In genomic region chr4:152780267-152780811, GRCh38 we compare ENCODE assay signal across 8 cellular contexts. TPM values are rescaled to one million over a fixed set of nuclear protein-coding genes. Genes with fewer than 3 reads are reported as not detected.
A peak's percentile ranks its signal among the peaks of the same experiment; 100 is the strongest.
DNase-seq lines count a peak whose midpoint lies in the region; ATAC-seq and TF ChIP-seq lines count a peak whose summit lies in the region.

No MANE protein-coding gene starts in this region.

- DNase-seq in Calu3 (no peak), fibroblast of gingiva (ENCODE audit: low read depth) (peak; percentile 30), RPMI8226 (no peak)

- H3K27me3 ChIP-seq in SU-DHL-6 (ENCODE audit: low read length): no peaks in the 10 kb centered on the region
- H3K27me3 ChIP-seq in neural cell (ENCODE audit: insufficient read depth, low read depth, low read length): no peaks in the 10 kb centered on the region

- H3K36me3 Mint-ChIP-seq in Calu3 (ENCODE audit: insufficient read depth, unreplicated experiment): peaks cover 32% of the 10 kb centered on the region

- no peaks in the 10 kb centered on the region for H4K20me1 ChIP-seq in SU-DHL-6 (ENCODE audit: low read depth, low read length)
- H4K20me1 ChIP-seq in neural cell (ENCODE audit: insufficient read depth): no peaks in the 10 kb centered on the region

- no peak for TF ChIP-seq EP300 in neural cell (conservative IDR thresholded peaks at IDR 0.05; ENCODE audit: poor library complexity, severe bottlenecking)

- H3K9ac ChIP-seq in SU-DHL-6 (ENCODE audit: low read length) (peak overlapping the region; percentile 73), neural cell (ENCODE audit: low read length) (peak overlapping the region; percentile 90)

- TF ChIP-seq CTCF in Calu3 (IDR thresholded peaks at IDR 0.05; ENCODE audit: unreplicated experiment) (no peak), SU-DHL-6 (IDR thresholded peaks at IDR 0.05; ENCODE audit: insufficient read depth, low read length, poor library complexity, severe bottlenecking) (no peak), neural cell (IDR thresholded peaks at IDR 0.05; ENCODE audit: poor library complexity, severe bottlenecking) (no peak)

- H3K4me2 ChIP-seq in SU-DHL-6 (ENCODE audit: low read depth, low read length, poor library complexity, severe bottlenecking): peak overlapping the region; percentile 72
- H3K4me2 ChIP-seq in neural cell (ENCODE audit: low read length): peak overlapping the region; percentile 83

- H3K9me3 ChIP-seq in SU-DHL-6 (ENCODE audit: insufficient read depth, low read length) (no peaks in the 10 kb centered on the region), neural cell (ENCODE audit: low read length) (no peaks in the 10 kb centered on the region)

- H3K4me3 Mint-ChIP-seq in Calu3 (ENCODE audit: low read depth, unreplicated experiment): peak overlapping the region; percentile 97

- no peaks in the 10 kb centered on the region for H3K27me3 Mint-ChIP-seq in Calu3 (ENCODE audit: unreplicated experiment)

- H2AFZ ChIP-seq in SU-DHL-6 (ENCODE audit: low read depth, low read length, severe bottlenecking) (peak overlapping the region; percentile 95), neural cell (ENCODE audit: low read depth, low read length) (peak overlapping the region; percentile 78)

- no peaks in the 10 kb centered on the region for H3K9me3 Mint-ChIP-seq in Calu3 (ENCODE audit: low read depth, unreplicated experiment)

- TF ChIP-seq RAD21 in neural cell (conservative IDR thresholded peaks at IDR 0.05): no peak

- CTCF ChIA-PET in Calu3 (lab: Charles Lee): no interaction called here

- peak; percentile 17 for ATAC-seq in HG02678 (IDR thresholded peaks at IDR 0.05; ENCODE audit: unreplicated experiment)
- no peak for ATAC-seq in GM19452 (IDR thresholded peaks at IDR 0.05; ENCODE audit: unreplicated experiment)
- no peak for ATAC-seq in HG03378 (IDR thresholded peaks at IDR 0.05; ENCODE audit: unreplicated experiment)

- H3F3A ChIP-seq in SU-DHL-6 (ENCODE audit: insufficient read depth) (peaks cover 4% of the 10 kb centered on the region; the same call in 1 of the 2 replicates), neural cell (ENCODE audit: insufficient read depth, low read length, poor library complexity, severe bottlenecking) (no peaks in the 10 kb centered on the region)

- H3K27ac ChIP-seq in SU-DHL-6 (ENCODE audit: low read depth, low read length) (no peak overlapping the region), neural cell (ENCODE audit: low read length) (peak overlapping the region; percentile 89)

- H3K27ac Mint-ChIP-seq in Calu3 (ENCODE audit: unreplicated experiment): peak overlapping the region; percentile 83

- H3K4me1 Mint-ChIP-seq in Calu3 (ENCODE audit: low read depth, unreplicated experiment): peaks cover 32% of the 10 kb centered on the region

- peaks cover 26% of the 10 kb centered on the region; the same call in 1 of the 2 replicates for H3K79me2 ChIP-seq in SU-DHL-6 (ENCODE audit: insufficient read depth, low read length)
- H3K79me2 ChIP-seq in neural cell (replicated peaks; ENCODE audit: insufficient read depth, low read length): peaks cover 94% of the 10 kb centered on the region

- no peaks in the 10 kb centered on the region for H3K9me2 ChIP-seq in SU-DHL-6 (replicated peaks; ENCODE audit: insufficient read depth, low read length)
- no peaks in the 10 kb centered on the region for H3K9me2 ChIP-seq in neural cell (ENCODE audit: insufficient read depth, low read length)

- no peaks in the 10 kb centered on the region for H3K36me3 ChIP-seq in SU-DHL-6 (ENCODE audit: low read length)
- H3K36me3 ChIP-seq in neural cell (ENCODE audit: insufficient read depth, low read length): no peaks in the 10 kb centered on the region

- H3K4me3 ChIP-seq in SU-DHL-6 (ENCODE audit: insufficient read depth, low read length, poor library complexity, severe bottlenecking) (peak overlapping the region; percentile 85), neural cell (ENCODE audit: low read length) (peak overlapping the region; percentile 84)

- TSS peak; percentile 51 for BruUV-seq in Calu3 (replicated peaks; lab: Mats Ljungman, UMichigan)

- intact Hi-C loops in Calu3 (cut with micrococcal nuclease; ENCODE audit: unreplicated experiment): loop anchor here (10.0 kb wide), 1 partner anchor 154 kb away; the partner anchor contains the start of gene FHDC1

TF ChIP-seq in neural cell, 6 proteins besides CTCF, POLR2A, EP300 and RAD21:
- TF ChIP-seq SMC3 (conservative IDR thresholded peaks at IDR 0.05; ENCODE audit: poor library complexity) (no peak), REST (IDR thresholded peaks at IDR 0.05; ENCODE audit: borderline replicate concordance) (no peak), TAF1 (IDR thresholded peaks at IDR 0.05; ENCODE audit: low read depth) (no peak), POLR2AphosphoS5 (IDR thresholded peaks at IDR 0.05) (no peak), EZH2 (IDR thresholded peaks at IDR 0.05; ENCODE audit: borderline replicate concordance, insufficient read depth, low read length, poor library complexity, severe bottlenecking) (no peak), MXI1 (conservative IDR thresholded peaks at IDR 0.05; ENCODE audit: poor library complexity, severe bottlenecking) (no peak)

RNA-seq across cellular contexts. Expression of gene ARFIP1, which starts 0.6 kb away (rescaled TPM):
- 35.5 and 38.1 TPM in 2 replicates for total RNA-seq in Calu3 (2022)
- 30.3 and 35.1 TPM in 2 replicates for polyA plus RNA-seq in neural cell
- polyA minus RNA-seq in neural cell: 63.7 and 65.7 TPM in 2 replicates

RNA-seq across cellular contexts. Expression of gene TIGD4, which starts 0.8 kb away (rescaled TPM):
- total RNA-seq in Calu3 (2022): 0.78 and 0.92 TPM in 2 replicates
- polyA plus RNA-seq in neural cell: 3.3 and 4.1 TPM in 2 replicates
- 3.7 and 5.7 TPM in 2 replicates for polyA minus RNA-seq in neural cell
